13 cellular contexts compared by ENCODE assay signal in the genomic region with DNA sequence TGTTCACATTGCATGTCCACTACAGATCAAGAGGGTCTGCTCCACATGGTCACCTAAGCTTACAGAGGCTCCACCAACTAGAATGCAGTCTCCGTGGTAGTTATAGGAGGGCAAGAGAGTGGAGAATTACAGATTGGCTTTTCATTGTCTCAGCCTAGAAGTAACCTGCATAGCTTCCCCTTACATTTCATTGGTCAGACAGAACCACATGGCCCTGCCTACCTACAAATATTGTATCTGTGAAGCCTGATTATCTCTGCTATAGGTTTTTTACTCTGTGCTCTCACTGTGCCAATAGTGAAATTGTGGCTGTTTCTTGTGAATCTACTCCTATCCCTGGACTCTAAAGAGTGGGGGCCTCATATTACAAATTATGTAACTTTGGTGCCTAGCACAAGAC. TPM values are rescaled to one million over a fixed set of nuclear protein-coding genes. Genes with fewer than 3 reads are reported as not detected.
A peak's percentile ranks its signal among the peaks of the same experiment; 100 is the strongest.
DNase-seq lines count a peak whose midpoint lies in the region; ATAC-seq and TF ChIP-seq lines count a peak whose summit lies in the region.
"Had no signal": no experiment of that assay in that cellular context is flagged by ENCODE, and none has a peak within 500 bp of the region (broad histone marks: within the 10 kb centered on the region; RNA-seq: fewer than 3 reads in every experiment).

No MANE protein-coding gene starts in this region.

- H3K36me3 Mint-ChIP-seq in T-helper 2 cell treated with Interferon-gamma antibody and Interleukin-4, amounts not matched to agents 5 μg/mL and 100 μg/mL, for 36 hours (ENCODE audit: low read depth), result peaks cover 18% of the 10 kb centered on the region

- H4K20me1 ChIP-seq in Karpas-422 (ENCODE audit: insufficient read depth, low read depth, low read length), result peaks cover 10% of the 10 kb centered on the region

- H3K4me1 Mint-ChIP-seq in T-helper 2 cell treated with Interferon-gamma antibody and Interleukin-4, amounts not matched to agents 5 μg/mL and 100 μg/mL, for 36 hours (ENCODE audit: low read depth), result peaks cover 34% of the 10 kb centered on the region

- no peak overlapping the region for H2AFZ ChIP-seq in Karpas-422 (ENCODE audit: low read length)

- no peak for TF ChIP-seq CTCF in body of pancreas (IDR thresholded peaks at IDR 0.05)
- TF ChIP-seq CTCF in sigmoid colon (IDR thresholded peaks at IDR 0.05), result no peak

- H3K79me2 ChIP-seq in Karpas-422 (ENCODE audit: low read length), result no peaks in the 10 kb centered on the region

- H3K36me3 ChIP-seq in Karpas-422 (ENCODE audit: insufficient read depth, low read length), result no peaks in the 10 kb centered on the region
- no peaks in the 10 kb centered on the region for H3K36me3 ChIP-seq in body of pancreas (replicated peaks in 1 of 2; ENCODE audit: insufficient read depth in 1 of 2, low read depth in 2 of 2)
- peaks cover 0 to 6% (median 0%) of the 10 kb centered on the region in 4 donors for H3K36me3 ChIP-seq in sigmoid colon

- H3K4me3 Mint-ChIP-seq in T-helper 2 cell treated with Interferon-gamma antibody and Interleukin-4, amounts not matched to agents 5 μg/mL and 100 μg/mL, for 36 hours, result peak overlapping the region; percentile 18

- TF ChIP-seq EP300 in sigmoid colon (IDR thresholded peaks at IDR 0.05), result no peak

- H3K27ac Mint-ChIP-seq in T-helper 2 cell treated with Interferon-gamma antibody and Interleukin-4, amounts not matched to agents 5 μg/mL and 100 μg/mL, for 36 hours, result peak overlapping the region; percentile 74

- H3K9me3 ChIP-seq in Karpas-422 (ENCODE audit: low read length), result no peaks in the 10 kb centered on the region
- H3K9me3 ChIP-seq in body of pancreas, result no peaks in the 10 kb centered on the region
- H3K9me3 ChIP-seq in sigmoid colon, result no peaks in the 10 kb centered on the region
- H3K9me3 ChIP-seq: tibial artery had no signal

- H3K27me3 ChIP-seq in Karpas-422 (ENCODE audit: low read length) (no peaks in the 10 kb centered on the region; the same call in 1 of the 2 replicates), body of pancreas (no peaks in the 10 kb centered on the region), sigmoid colon (no peaks in the 10 kb centered on the region)
- H3K27me3 ChIP-seq: tibial artery had no signal

- no peak for ATAC-seq in body of pancreas

- WGBS in body of pancreas, 2 donors, result 71 to 91% methylated on average over 1 of the region's 1 CpG
- WGBS in sigmoid colon, 2 donors, result 65 to 93% methylated on average over 1 of the region's 1 CpG

- H3K4me3 ChIP-seq in Karpas-422 (ENCODE audit: low read length), result no peak overlapping the region
- no peak overlapping the region for H3K4me3 ChIP-seq in body of pancreas
- no peak overlapping the region for H3K4me3 ChIP-seq in sigmoid colon
- H3K4me3 ChIP-seq: skin epidermis, tibial artery had no signal

- H3K27me3 Mint-ChIP-seq in T-helper 2 cell treated with Interferon-gamma antibody and Interleukin-4, amounts not matched to agents 5 μg/mL and 100 μg/mL, for 36 hours (ENCODE audit: low read depth), result no peaks in the 10 kb centered on the region

- TF ChIP-seq POLR2A in body of pancreas (IDR thresholded peaks at IDR 0.05), result no peak
- TF ChIP-seq POLR2A in sigmoid colon (IDR thresholded peaks at IDR 0.05), result no peak

- DNase-seq in T-helper 2 cell treated with Interferon-gamma antibody and Interleukin-4, amounts not matched to agents 5 μg/mL and 100 μg/mL, for 36 hours (ENCODE audit: low spot score), result no peak
- DNase-seq in T-helper 2 cell, result no peak
- peak; percentile 46 for DNase-seq in Karpas-422
- no peak for DNase-seq in body of pancreas
- DNase-seq in sigmoid colon, result no peak
- no peak for DNase-seq in activated effector memory CD4-positive, alpha-beta T cell treated with anti-CD3 and anti-CD28 coated beads, Interleukin-2, amount 50 U/mL, for 16 hours
- no peak for DNase-seq in SKM-1 treated with dmso at 0.1 percent for 144 hours (lab: John Stamatoyannopoulos, UW; ENCODE audit: unreplicated experiment)
- no peak for DNase-seq in NCI-H1105 (lab: John Stamatoyannopoulos, UW)
- DNase-seq: amygdala, dermis blood vessel endothelial cell, islet precursor cell, tibial artery had no signal

- H3K9ac ChIP-seq in Karpas-422 (ENCODE audit: low read length), result no peak overlapping the region

- H3K4me2 ChIP-seq in Karpas-422 (ENCODE audit: low read depth, low read length, poor library complexity, severe bottlenecking), result no peak overlapping the region

- H3K27ac ChIP-seq in Karpas-422 (ENCODE audit: low read length), result no peak overlapping the region
- H3K27ac ChIP-seq in body of pancreas, result peak overlapping the region in 3 of 4 donors; percentile 18 to 97 (median 22)
- H3K27ac ChIP-seq in sigmoid colon, result peak overlapping the region in 3 of 4 donors; percentile 3 to 20 (median 12)
- H3K27ac ChIP-seq: tibial artery had no signal

- no peaks in the 10 kb centered on the region for H3K9me2 ChIP-seq in Karpas-422 (replicated peaks; ENCODE audit: insufficient read depth, low read length)

- intact Hi-C loops in body of pancreas (cut with DNase I) (no loop called here), sigmoid colon (cut with DNase I) (loop anchor here (10.0 kb wide), 1 partner anchor 1047 kb away; the partner anchor contains the start of gene MEX3B)

- H3K4me1 ChIP-seq in Karpas-422 (ENCODE audit: low read length) (peaks cover 21% of the 10 kb centered on the region), body of pancreas (peaks cover 19% of the 10 kb centered on the region), sigmoid colon (peaks cover 0 to 26% (median 15%) of the 10 kb centered on the region in 4 donors)

- H3K9me3 Mint-ChIP-seq in T-helper 2 cell treated with Interferon-gamma antibody and Interleukin-4, amounts not matched to agents 5 μg/mL and 100 μg/mL, for 36 hours, result peaks cover 12% of the 10 kb centered on the region

RNA-seq across cellular contexts. Expression of gene TLNRD1, which starts 2.5 kb away (rescaled TPM):
- total RNA-seq in Karpas-422 (2014; rRNA removed; shearing (Covaris generic); ENCODE audit: low replicate concordance), result 5.4 and 12.8 TPM in 2 replicates
- total RNA-seq in body of pancreas, result 10 to 100 TPM; 22.6 to 44.8 TPM
- 10 to 100 TPM; 12.5 to 18.3 (median 12.8) TPM for total RNA-seq in sigmoid colon
- polyA plus RNA-seq in sigmoid colon, result 10 to 100 TPM in 1 of 3 donors, 1 to 10 TPM in 2; 6.6 to 10.6 (median 6.9) TPM

RNA-seq across cellular contexts. Expression of gene MESD, which starts 8.6 kb away (rescaled TPM):
- 10.9 and 13.7 TPM in 2 replicates for total RNA-seq in Karpas-422 (2014; rRNA removed; shearing (Covaris generic); ENCODE audit: low replicate concordance)
- 10 to 100 TPM; 22.3 to 34.6 TPM for total RNA-seq in body of pancreas
- 10 to 100 TPM; 11.7 to 20.8 (median 15.7) TPM for total RNA-seq in sigmoid colon
- polyA plus RNA-seq in sigmoid colon, result 10 to 100 TPM in 1 of 3 donors, 1 to 10 TPM in 2; 5.4 to 20.1 (median 6.9) TPM
